8 cellular contexts compared by ENCODE assay signal in the genomic region with DNA sequence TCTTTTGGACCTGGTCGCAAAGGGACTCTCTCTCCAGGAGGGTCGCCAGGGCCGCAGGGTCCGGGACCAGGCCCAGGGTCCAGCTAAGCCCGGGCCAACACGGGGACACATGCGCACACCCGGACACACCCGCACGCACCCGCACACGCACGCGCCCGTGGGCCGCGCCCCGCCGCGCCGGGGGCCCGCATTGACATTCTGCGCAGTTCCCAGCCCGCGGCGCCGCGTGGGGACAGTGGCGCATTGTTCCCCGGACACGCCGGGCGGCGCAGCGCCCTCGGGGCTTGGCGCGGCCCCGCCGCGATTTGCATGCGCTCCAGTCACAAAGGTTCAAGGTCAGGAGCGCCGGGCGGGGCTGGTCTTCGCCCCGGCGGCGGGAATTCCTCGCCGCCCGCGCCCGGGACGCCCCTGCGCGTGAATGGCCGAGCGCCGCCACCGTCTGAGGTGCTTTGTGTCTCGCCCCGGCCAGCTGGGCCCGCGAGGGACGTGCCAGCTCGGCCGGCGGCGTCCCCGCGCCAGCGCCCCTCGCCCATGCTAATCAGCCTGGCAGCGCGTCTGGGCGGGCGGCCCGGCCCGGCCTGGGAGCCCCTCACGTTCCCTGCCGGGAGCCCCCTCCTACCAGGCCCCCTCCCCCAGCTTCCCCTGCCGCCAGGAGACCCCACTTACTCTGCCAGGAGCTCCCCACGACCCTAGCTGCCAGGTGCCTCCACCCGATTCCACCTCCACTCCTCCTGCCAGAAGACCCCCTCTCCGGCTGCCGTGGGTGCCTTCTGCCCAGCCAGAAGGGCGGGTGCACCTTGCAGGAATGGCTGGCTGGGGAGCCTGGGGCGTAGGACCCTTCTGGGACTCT. TPM values are rescaled to one million over a fixed set of nuclear protein-coding genes. Genes with fewer than 3 reads are reported as not detected.
DNase-seq lines count a peak whose midpoint lies in the region; ATAC-seq, FAIRE-seq and TF ChIP-seq lines count a peak whose summit lies in the region.

No MANE protein-coding gene starts in this region.

- TF ChIP-seq EP300 in GM12878 (IDR thresholded peaks at IDR 0.05; ENCODE audit: borderline replicate concordance in 1 of 2, control insufficient read depth in 1 of 2, low read depth in 2 of 2, low read length in 2 of 2) = no peak

- TF ChIP-seq CTCF in GM12878 (IDR thresholded peaks at IDR 0.05 in 2 of 3, conservative IDR thresholded peaks at IDR 0.05 in 1 of 3; ENCODE audit: control insufficient read depth in 2 of 3, extremely low read depth in 1 of 3, insufficient read depth in 1 of 3, low read depth in 3 of 3, low read length in 3 of 3) = no peak
- no peak for TF ChIP-seq CTCF in retinal pigment epithelial cell (conservative IDR thresholded peaks at IDR 0.05; ENCODE audit: low read depth, low read length)

- H3K4me3 ChIP-seq in GM12878 (no peak overlapping the region), iPS-20b (ENCODE audit: low read length) (peak overlapping the region; percentile 58; the same call in 1 of the 2 replicates), retinal pigment epithelial cell (ENCODE audit: low read length) (peak overlapping the region; percentile 28)

- RAD21 ChIA-PET in GM12878 (lab: Charles Lee; ENCODE audit: unreplicated experiment) = no interaction called here

- H3K27ac ChIP-seq in GM12878 (ENCODE audit: control insufficient read depth, insufficient read depth) = no peak overlapping the region
- no peak overlapping the region for H3K27ac ChIP-seq in iPS-20b (ENCODE audit: low read length)

- WGBS in GM12878 (ENCODE audit: insufficient coverage, insufficient replicate concordance, low lambda C conversion rate, missing lambda C conversion rate) = 23% methylated on average over 65 of the region's 89 CpGs

- H3K36me3 ChIP-seq in GM12878 (ENCODE audit: control insufficient read depth in 2 of 2, insufficient read depth in 2 of 2, low read length in 1 of 2) (no peaks in the 10 kb centered on the region), iPS-20b (ENCODE audit: insufficient read depth, low read depth, low read length) (no peaks in the 10 kb centered on the region)

- peak overlapping the region; percentile 12; the same call in 1 of the 2 replicates for H2AFZ ChIP-seq in GM12878 (ENCODE audit: control insufficient read depth, low read depth, low read length)

- H4K20me1 ChIP-seq in GM12878 (ENCODE audit: control insufficient read depth, insufficient read depth) = no peaks in the 10 kb centered on the region

- H3K9me3 ChIP-seq in GM12878 (replicated peaks; ENCODE audit: control insufficient read depth, insufficient read depth, low read length) = no peaks in the 10 kb centered on the region
- H3K9me3 ChIP-seq in iPS-20b (ENCODE audit: insufficient read depth, low read depth, low read length) = no peaks in the 10 kb centered on the region

- TF ChIP-seq POLR2A in GM12891 (IDR thresholded peaks at IDR 0.05; ENCODE audit: low read depth, low read length) (no peak), GM12878 (IDR thresholded peaks at IDR 0.05; ENCODE audit: low read depth, low read length) (no peak)

- H3K4me2 ChIP-seq in GM12878 (ENCODE audit: control insufficient read depth, insufficient read depth) = peak overlapping the region; percentile 60

- in situ Hi-C loops in GM12878 (cut with MboI) = no loop called here

- no peak for DNase-seq in GM12891 (ENCODE audit: insufficient read length, low spot score)
- DNase-seq in GM12878 (ENCODE audit: low read depth, low spot score) = no peak
- no peak for DNase-seq in retinal pigment epithelial cell (ENCODE audit: low read depth)
- DNase-seq in Kasumi-1 (lab: John Stamatoyannopoulos, UW) = no peak
- DNase-seq in NCI-H446 (lab: John Stamatoyannopoulos, UW) = no peak
- no peak for DNase-seq in DMS 273 treated with DMSO at 0.1 percent for 48 hours (lab: John Stamatoyannopoulos, UW)

- no peaks in the 10 kb centered on the region for H3K79me2 ChIP-seq in GM12878 (ENCODE audit: control insufficient read depth, insufficient read depth, low read length)

- CTCF ChIA-PET in GM12878 (lab: Yijun Ruan, JAX) = no interaction called here

- ATAC-seq in GM12878 = no peak
- ATAC-seq in HG02759 (IDR thresholded peaks at IDR 0.05; ENCODE audit: unreplicated experiment) = no peak

- no peak for TF ChIP-seq RAD21 in GM12878 (IDR thresholded peaks at IDR 0.05; ENCODE audit: insufficient read depth, low read depth, low read length)

- SMC1A ChIA-PET in GM12878 (lab: Charles Lee; ENCODE audit: uncharacterized antibody, unreplicated experiment) = no interaction called here

- intact Hi-C loops in GM12878 (cut with micrococcal nuclease; ENCODE audit: unreplicated experiment) = no loop called here

- H3K9ac ChIP-seq in GM12878 (ENCODE audit: control insufficient read depth, insufficient read depth, low read length) (no peak overlapping the region), iPS-20b (ENCODE audit: low read depth, low read length) (peak overlapping the region; percentile 32; the same call in 1 of the 2 replicates)

- BruUV-seq in GM12878 (replicated peaks; lab: Mats Ljungman, UMichigan) = no TSS peak

- H3K4me1 ChIP-seq in GM12878 (ENCODE audit: control insufficient read depth, insufficient read depth, low read length) (no peaks in the 10 kb centered on the region), iPS-20b (ENCODE audit: insufficient read depth, low read length) (peaks cover 3% of the 10 kb centered on the region; the same call in 1 of the 2 replicates)

- POLR2A ChIA-PET in GM12878 (lab: Charles Lee) = no interaction called here

- FAIRE-seq in GM12891 (lab: Jason Lieb, UNC) = peak; percentile 31
- no peak for FAIRE-seq in GM12878 (lab: Jason Lieb, UNC)

- H3K27me3 ChIP-seq in GM12878 (replicated peaks in 1 of 2; ENCODE audit: control insufficient read depth in 2 of 2, insufficient read depth in 2 of 2, low read length in 1 of 2) = peaks cover 9% of the 10 kb centered on the region in 2 experiments; a peak in 3 of 4 replicates
- peaks cover 66% of the 10 kb centered on the region for H3K27me3 ChIP-seq in iPS-20b (ENCODE audit: insufficient read depth, low read length)

TF ChIP-seq in GM12891, 5 proteins besides CTCF, POLR2A, EP300 and RAD21:
- TF ChIP-seq TAF1 (IDR thresholded peaks at IDR 0.05; ENCODE audit: low read depth, low read length) (no peak), POLR2AphosphoS5 (IDR thresholded peaks at IDR 0.05; ENCODE audit: low read depth, low read length) (no peak), PAX5 (IDR thresholded peaks at IDR 0.05; ENCODE audit: insufficient read depth, low read length, severe bottlenecking) (no peak), SPI1 (IDR thresholded peaks at IDR 0.05; ENCODE audit: low read depth, low read length) (no peak), POU2F2 (IDR thresholded peaks at IDR 0.05; ENCODE audit: low read depth, low read length) (no peak)

TF ChIP-seq in GM12878, 131 proteins besides CTCF, POLR2A, EP300 and RAD21:
- TF ChIP-seq ZNF24 (IDR thresholded peaks at IDR 0.05) (no peak), NFIC (IDR thresholded peaks at IDR 0.05; ENCODE audit: low read depth, low read length) (no peak), CHD4 (IDR thresholded peaks at IDR 0.05) (no peak), NR2F1 (conservative IDR thresholded peaks at IDR 0.05) (peak; percentile 42; the same call in 1 of the 2 replicates), TARDBP (IDR thresholded peaks at IDR 0.05; ENCODE audit: borderline replicate concordance) (no peak), NFXL1 (IDR thresholded peaks at IDR 0.05; ENCODE audit: borderline replicate concordance) (no peak), IKZF2 (IDR thresholded peaks at IDR 0.05) (no peak), SIX5 (IDR thresholded peaks at IDR 0.05; ENCODE audit: low read depth, low read length, severe bottlenecking) (no peak), SUPT20H (IDR thresholded peaks at IDR 0.05; ENCODE audit: borderline replicate concordance, control insufficient read depth, low read depth, low read length) (no peak), SUZ12 (IDR thresholded peaks at IDR 0.05; ENCODE audit: unreplicated experiment) (peak; percentile 48), EZH2 (IDR thresholded peaks at IDR 0.05; ENCODE audit: borderline replicate concordance, control insufficient read depth, low read depth, low read length) (no peak), RAD51 (IDR thresholded peaks at IDR 0.05) (no peak), CBX5 (IDR thresholded peaks at IDR 0.05; ENCODE audit: low read depth) (no peak), ZNF274 (IDR thresholded peaks at IDR 0.05; ENCODE audit: insufficient read depth, insufficient read length) (no peak), STAT3 (IDR thresholded peaks at IDR 0.05; ENCODE audit: low read depth, low read length) (no peak), MYC (IDR thresholded peaks at IDR 0.05; ENCODE audit: insufficient read depth, insufficient read length, insufficient replicate concordance, low read length, severe bottlenecking) (no peak)

RNA-seq across cellular contexts. Expression of a gene that starts 50.5 kb away (rescaled TPM):
- polyA plus RNA-seq in GM12891 (2012; ENCODE audit: low read depth, missing spikeins) = 1.3 TPM
- total RNA-seq in GM12878 (2013; cell fraction: nucleolus; rRNA removed) = not detected in 2 replicates
- total RNA-seq in GM12878 (2014; rRNA removed) = under 0.01 TPM in 1 of 2 replicates, not detected in the other
- total RNA-seq in GM12878 (2014; rRNA removed; fragmentation: Illumina TruSeq; extraction: Trizol) = not detected in 2 replicates
- not detected in 2 replicates for total RNA-seq in GM12878 (2021)
- polyA plus RNA-seq in GM12878 (2011; ENCODE audit: low read depth) = 0.13 TPM
- not detected in 2 replicates for polyA plus RNA-seq in GM12878 (2011; rRNA removed)
- polyA plus RNA-seq in GM12878 (2011; cell fraction: cytosol; rRNA removed) = not detected in 2 replicates
- 0.06 TPM in 1 of 2 replicates, not detected in the other for polyA plus RNA-seq in GM12878 (2011; cell fraction: nucleus; rRNA removed)
- 0.55 and 0.89 TPM in 2 replicates for polyA plus RNA-seq in GM12878 (2012)
- polyA plus RNA-seq in GM12878 (2014; fragmentation: Illumina TruSeq; extraction: Trizol) = not detected in 2 replicates
- polyA plus RNA-seq in GM12878 (2014; fragmentation: Nextera tagmentation; extraction: Ambion mirVana) = not detected
- polyA plus RNA-seq in GM12878 (2014; rRNA removed) = 0.12 and 0.27 TPM in 2 replicates
- polyA plus RNA-seq in GM12878 (2016; fragmentation: Nextera tagmentation; extraction: Ambion mirVana) = not detected
- not detected in 2 replicates for polyA minus RNA-seq in GM12878 (2011; rRNA and poly(A)+ RNA removed)
- not detected in 2 replicates for polyA minus RNA-seq in GM12878 (2011; cell fraction: cytosol; rRNA and poly(A)+ RNA removed)
- not detected in 2 replicates for polyA minus RNA-seq in GM12878 (2011; cell fraction: nucleus; rRNA and poly(A)+ RNA removed)
